Comparison of ENCODE assay signal across 17 cellular contexts in the genomic region with DNA sequence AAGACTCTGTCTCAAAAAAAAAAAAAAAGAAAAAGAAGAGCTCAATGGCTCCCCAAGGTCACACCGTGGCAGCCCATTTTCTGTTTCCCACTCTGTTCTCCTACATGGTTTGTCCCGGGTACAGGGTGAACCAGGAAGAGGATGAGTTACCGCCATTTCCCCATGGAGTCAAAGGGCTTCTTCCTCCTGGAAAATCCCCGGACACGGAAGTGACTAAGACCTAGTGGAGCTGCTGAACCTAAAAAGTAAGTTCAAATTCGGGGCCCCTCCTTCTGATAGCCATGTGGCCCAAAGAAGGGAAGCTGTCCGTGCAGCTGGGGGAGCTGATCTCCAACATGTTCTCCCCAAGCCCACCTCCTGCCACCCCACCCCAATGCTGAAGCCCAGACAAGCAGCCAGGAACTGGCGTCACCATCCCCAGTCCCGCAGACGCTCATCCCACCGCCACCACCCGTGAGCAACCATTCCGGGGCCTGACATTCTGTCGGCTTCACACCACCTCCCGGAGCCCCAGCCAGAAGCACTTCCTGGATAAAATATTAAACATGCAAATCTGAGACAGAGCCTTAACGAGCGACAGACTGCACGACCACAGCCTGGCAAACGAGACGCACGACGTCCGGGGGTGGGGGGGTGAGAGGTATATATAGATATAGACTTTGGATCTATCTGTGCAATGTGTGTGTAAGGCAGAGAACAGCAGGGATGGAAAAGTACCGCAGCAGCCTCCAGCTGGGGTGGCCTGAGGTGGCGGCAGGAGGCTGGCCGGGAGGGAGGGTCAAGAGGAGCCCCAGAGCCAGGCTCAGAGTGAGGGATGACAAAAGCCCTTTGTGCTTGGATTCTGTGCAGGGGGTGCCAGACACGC. TPM values are rescaled to one million over a fixed set of nuclear protein-coding genes. Genes with fewer than 3 reads are reported as not detected.
DNase-seq lines count a peak whose midpoint lies in the region; ATAC-seq, FAIRE-seq and TF ChIP-seq lines count a peak whose summit lies in the region.
"Had no signal": no experiment of that assay in that cellular context is flagged by ENCODE, and none has a peak within 500 bp of the region (broad histone marks: within the 10 kb centered on the region; RNA-seq: fewer than 3 reads in every experiment).

No MANE protein-coding gene starts in this region.

- H2AK5ac ChIP-seq in mesendoderm (ENCODE audit: low read length): no peak overlapping the region

- peaks cover 6% of the 10 kb centered on the region for H3K4me1 Mint-ChIP-seq in central memory CD8-positive, alpha-beta T cell

- no peak for FAIRE-seq in urothelium cell line (lab: Jason Lieb, UNC)
- FAIRE-seq: astrocyte, GM19239, HTR-8/SVneo had no signal

- peaks cover 64% of the 10 kb centered on the region for H3K27me3 Mint-ChIP-seq in central memory CD8-positive, alpha-beta T cell

- no peaks in the 10 kb centered on the region for H3K79me1 ChIP-seq in mesendoderm (ENCODE audit: low read length)

- POLR2A ChIA-PET in SK-N-SH (lab: Yijun Ruan, JAX): no interaction called here

- H3K4me3 ChIP-seq in left ventricle myocardium inferior (no peak overlapping the region), mesendoderm (ENCODE audit: low read length) (no peak overlapping the region), SK-N-SH (ENCODE audit: low read depth in 2 of 2, low read length in 1 of 2) (no peak overlapping the region)
- H3K4me3 ChIP-seq: GM23248, uterus had no signal

- TF ChIP-seq CTCF in left ventricle myocardium inferior (IDR thresholded peaks at IDR 0.05; ENCODE audit: borderline replicate concordance) (no peak), SK-N-SH (IDR thresholded peaks at IDR 0.05) (no peak)

- H3K27me3 ChIP-seq in left ventricle myocardium inferior (ENCODE audit: low read depth): peaks cover 59% of the 10 kb centered on the region
- H3K27me3 ChIP-seq in mesendoderm (ENCODE audit: insufficient read depth, low read length, poor library complexity): no peaks in the 10 kb centered on the region
- H3K27me3 ChIP-seq in SK-N-SH (ENCODE audit: insufficient read depth): peaks cover 12% of the 10 kb centered on the region
- H3K27me3 ChIP-seq: uterus had no signal

- no peak for DNase-seq in left ventricle myocardium superior
- no peak for DNase-seq in left ventricle myocardium inferior
- peak in 1 of 2 donors; percentile 47 for DNase-seq in central memory CD8-positive, alpha-beta T cell (ENCODE audit: low spot score in 2 of 2)
- no peak for DNase-seq in mesendoderm
- peak; percentile 4 for DNase-seq in urothelium cell line (ENCODE audit: low spot score)
- no peak for DNase-seq in SK-N-SH
- DNase-seq: activated T-cell treated with anti-CD3 and anti-CD28 coated beads, Interleukin-2, amount 50 U/mL, for 48 hours; GM23248; NCI-H1694; stimulated activated CD4-positive, alpha-beta T cell treated with anti-CD3 and anti-CD28 coated beads, Interleukin-15, amount 100 ng/mL, for 24 hours; SW 1271; uterus had no signal

- TF ChIP-seq EP300 in SK-N-SH (IDR thresholded peaks at IDR 0.05; ENCODE audit: borderline replicate concordance in 1 of 2, low read depth in 1 of 2, low read length in 1 of 2): no peak

- H3K9me3 Mint-ChIP-seq in central memory CD8-positive, alpha-beta T cell: no peaks in the 10 kb centered on the region

- no peak overlapping the region for H4K5ac ChIP-seq in mesendoderm (ENCODE audit: low read length)

- H3K9ac ChIP-seq in mesendoderm (ENCODE audit: low read length): no peak overlapping the region
- no peak overlapping the region for H3K9ac ChIP-seq in SK-N-SH
- H3K9ac ChIP-seq: GM23248 had no signal

- H3K27ac Mint-ChIP-seq in central memory CD8-positive, alpha-beta T cell (ENCODE audit: low read depth): peak overlapping the region; percentile 38

- no peaks in the 10 kb centered on the region for H3K79me2 ChIP-seq in mesendoderm (ENCODE audit: control insufficient read depth, insufficient read depth, low read length)
- no peaks in the 10 kb centered on the region for H3K79me2 ChIP-seq in SK-N-SH (ENCODE audit: insufficient read depth)

- peak; percentile 17 for ATAC-seq in left ventricle myocardium superior
- peak; percentile 94 for ATAC-seq in central memory CD8-positive, alpha-beta T cell (replicated peaks; ENCODE audit: extremely low read depth, poor library complexity, severe bottlenecking)
- no peak for ATAC-seq in HG02981 (IDR thresholded peaks at IDR 0.05; ENCODE audit: unreplicated experiment)
- no peak for ATAC-seq in HG03045 (IDR thresholded peaks at IDR 0.05; ENCODE audit: unreplicated experiment)

- H3K4me1 ChIP-seq in left ventricle myocardium inferior (no peaks in the 10 kb centered on the region), mesendoderm (ENCODE audit: control insufficient read depth, low read depth, low read length) (no peaks in the 10 kb centered on the region), SK-N-SH (ENCODE audit: control insufficient read depth in 1 of 2, insufficient read depth in 2 of 2, low read depth in 1 of 2, low read length in 1 of 2) (peaks cover 0 to 2% of the 10 kb centered on the region in 2 experiments; a peak in 1 of 4 replicates)

- H2BK120ac ChIP-seq in mesendoderm (ENCODE audit: low read depth, low read length): no peak overlapping the region

- no peaks in the 10 kb centered on the region for H3F3A ChIP-seq in SK-N-SH (replicated peaks; ENCODE audit: insufficient read depth)

- no CpG with 5 or more reads among the region's 27 CpGs for WGBS in mesendoderm (ENCODE audit: extremely low coverage, insufficient coverage, low lambda C conversion rate)
- 80% methylated on average over 27 of the region's 27 CpGs for WGBS in SK-N-SH (ENCODE audit: low lambda C conversion rate)

- H2BK15ac ChIP-seq in mesendoderm (replicated peaks; ENCODE audit: low read depth): no peak overlapping the region

- H3K56ac ChIP-seq in mesendoderm (ENCODE audit: low read length): peak overlapping the region; percentile 37

- H3K9me3 ChIP-seq in left ventricle myocardium inferior (replicated peaks): no peaks in the 10 kb centered on the region
- no peaks in the 10 kb centered on the region for H3K9me3 ChIP-seq in SK-N-SH
- H3K9me3 ChIP-seq: uterus had no signal

- no peak overlapping the region for H4K8ac ChIP-seq in mesendoderm (ENCODE audit: low read depth, low read length)

- H4K20me1 ChIP-seq in SK-N-SH (ENCODE audit: insufficient read depth): no peaks in the 10 kb centered on the region

- no peak overlapping the region for H2BK5ac ChIP-seq in mesendoderm (ENCODE audit: low read length)

- intact Hi-C loops in left ventricle myocardium superior (cut with micrococcal nuclease) (no loop called here), left ventricle myocardium inferior (cut with micrococcal nuclease) (no loop called here)

- no peaks in the 10 kb centered on the region for H3K9me2 ChIP-seq in SK-N-SH

- no peak overlapping the region for H3K23ac ChIP-seq in mesendoderm (ENCODE audit: low read length)

- TF ChIP-seq RAD21 in SK-N-SH (IDR thresholded peaks at IDR 0.05; ENCODE audit: low read length): no peak

- peak overlapping the region; percentile 46 for H3K4me3 Mint-ChIP-seq in central memory CD8-positive, alpha-beta T cell

- no peak overlapping the region for H2AFZ ChIP-seq in SK-N-SH (ENCODE audit: low read depth)
- H2AFZ ChIP-seq: GM23248 had no signal

- CTCF ChIA-PET in SK-N-SH (lab: Yijun Ruan, JAX): interaction anchor here (1.4 to 12.2 kb wide), 5 partner anchors 11 to 99 kb away, joined by 4 to 111 read pairs (median 10); partner anchors contain the start of gene SRCIN1

- no peak overlapping the region for H3K4ac ChIP-seq in mesendoderm (ENCODE audit: low read depth, low read length)

- H3K36me3 ChIP-seq in left ventricle myocardium inferior (no peaks in the 10 kb centered on the region), mesendoderm (ENCODE audit: control insufficient read depth, insufficient read depth, low read length) (no peaks in the 10 kb centered on the region), SK-N-SH (replicated peaks in 1 of 2; ENCODE audit: control insufficient read depth in 1 of 2, insufficient read depth in 2 of 2, low read length in 1 of 2) (no peaks in the 10 kb centered on the region)
- H3K36me3 ChIP-seq: uterus had no signal

- H3K27ac ChIP-seq in left ventricle myocardium inferior (replicated peaks): no peak overlapping the region
- no peak overlapping the region for H3K27ac ChIP-seq in mesendoderm (ENCODE audit: low read depth, low read length)
- H3K27ac ChIP-seq in SK-N-SH (ENCODE audit: low read depth in 2 of 2, low read length in 1 of 2): no peak overlapping the region
- H3K27ac ChIP-seq: GM23248, uterus had no signal

- no peak overlapping the region for H3K18ac ChIP-seq in mesendoderm (ENCODE audit: low read length)

- H3K4me2 ChIP-seq in mesendoderm (ENCODE audit: low read length) (no peak overlapping the region), SK-N-SH (no peak overlapping the region)

- no peaks in the 10 kb centered on the region for H3K36me3 Mint-ChIP-seq in central memory CD8-positive, alpha-beta T cell (ENCODE audit: insufficient read depth)

TF ChIP-seq in SK-N-SH, 30 proteins besides CTCF, POLR2A, EP300 and RAD21 (continues in another document):
- TF ChIP-seq, protein P1, sequence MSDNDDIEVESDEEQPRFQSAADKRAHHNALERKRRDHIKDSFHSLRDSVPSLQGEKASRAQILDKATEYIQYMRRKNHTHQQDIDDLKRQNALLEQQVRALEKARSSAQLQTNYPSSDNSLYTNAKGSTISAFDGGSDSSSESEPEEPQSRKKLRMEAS (IDR thresholded peaks at IDR 0.05; ENCODE audit: low read depth): no peak
- no peak for TF ChIP-seq EZH2phosphoT487 (IDR thresholded peaks at IDR 0.05; ENCODE audit: borderline replicate concordance, low read depth)

RNA-seq across cellular contexts. Expression of gene EPOP, which starts 17.6 kb away (rescaled TPM):
- total RNA-seq in left ventricle myocardium superior: 0.57 TPM
- total RNA-seq in left ventricle myocardium inferior: 0.33 TPM
- polyA plus RNA-seq in mesendoderm (2013, experiment 1 of 2): 1.3 TPM
- 1.3 TPM for polyA plus RNA-seq in mesendoderm (2013, experiment 2 of 2)
- polyA plus RNA-seq in SK-N-SH (2012; rRNA removed): 2.7 and 3.1 TPM in 2 replicates
- 3.4 and 4.0 TPM in 2 replicates for polyA plus RNA-seq in SK-N-SH (2012; cell fraction: cytosol; rRNA removed)
- 2.8 and 4.0 TPM in 2 replicates for polyA plus RNA-seq in SK-N-SH (2012; cell fraction: nucleus; rRNA removed)

RNA-seq across cellular contexts. Expression of gene MLLT6, which starts 47.9 kb away (rescaled TPM):
- total RNA-seq in left ventricle myocardium superior (88.0 TPM), left ventricle myocardium inferior (74.1 TPM)
- 5.4 TPM for polyA plus RNA-seq in mesendoderm (2013, experiment 1 of 2)
- polyA plus RNA-seq in mesendoderm (2013, experiment 2 of 2): 5.4 TPM
- polyA plus RNA-seq in SK-N-SH (2012; rRNA removed): 41.5 and 43.6 TPM in 2 replicates
- 11.5 and 18.3 TPM in 2 replicates for polyA plus RNA-seq in SK-N-SH (2012; cell fraction: cytosol; rRNA removed)
- polyA plus RNA-seq in SK-N-SH (2012; cell fraction: nucleus; rRNA removed): 118 and 131 TPM in 2 replicates

RNA-seq across cellular contexts. Expression of gene SRCIN1, which starts 51.4 kb away (rescaled TPM):
- total RNA-seq in left ventricle myocardium superior: 1.4 TPM
- total RNA-seq in left ventricle myocardium inferior: 2.0 TPM
- 1.5 TPM for polyA plus RNA-seq in mesendoderm (2013, experiment 1 of 2)
- polyA plus RNA-seq in mesendoderm (2013, experiment 2 of 2): 0.97 TPM
- 0.45 and 1.0 TPM in 2 replicates for polyA plus RNA-seq in SK-N-SH (2012; rRNA removed)
- 0.28 and 0.42 TPM in 2 replicates for polyA plus RNA-seq in SK-N-SH (2012; cell fraction: cytosol; rRNA removed)
- polyA plus RNA-seq in SK-N-SH (2012; cell fraction: nucleus; rRNA removed): 4.6 and 5.6 TPM in 2 replicates
- total RNA-seq: GM23248 had no signal
- polyA plus RNA-seq: GM23248 had no signal

Comparison
In these comparisons a context has a peak if more than half of its experiments do, and no peak if none do; other contexts are left out.
1. ATAC-seq: peak in left ventricle myocardium superior (single experiment) and central memory CD8-positive, alpha-beta T cell (single experiment); none in HG02981 (single experiment) and HG03045 (single experiment).